ENCODE assay signal across 11 cellular contexts in the genomic region with DNA sequence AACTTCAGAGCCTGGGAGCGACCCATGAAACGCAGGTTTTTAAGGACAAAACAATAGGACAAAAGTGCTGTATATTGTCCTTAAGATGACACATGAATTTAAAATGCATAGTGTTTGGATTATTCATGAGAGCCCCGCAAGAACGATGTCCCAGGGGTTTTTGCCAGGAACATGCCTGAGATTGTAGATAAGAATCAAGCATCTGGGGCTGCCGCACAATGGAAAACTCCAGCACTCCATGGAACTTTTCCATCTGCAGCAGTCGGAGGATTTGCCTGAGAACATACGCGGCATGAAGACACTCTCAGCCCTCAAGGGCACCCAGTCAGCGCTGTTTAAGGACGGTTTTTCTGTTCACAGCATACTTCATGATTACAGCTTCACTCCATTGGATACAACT. TPM values are rescaled to one million over a fixed set of nuclear protein-coding genes. Genes with fewer than 3 reads are reported as not detected.
DNase-seq lines count a peak whose midpoint lies in the region; ATAC-seq and TF ChIP-seq lines count a peak whose summit lies in the region.
"Had no signal": no experiment of that assay in that cellular context is flagged by ENCODE, and none has a peak within 500 bp of the region (broad histone marks: within the 10 kb centered on the region; RNA-seq: fewer than 3 reads in every experiment).

No MANE protein-coding gene starts in this region.

- H3K4me3 ChIP-seq in fibroblast of villous mesenchyme (ENCODE audit: low read depth, low read length) (no peak overlapping the region), skeletal muscle cell (ENCODE audit: low read depth, low read length) (no peak overlapping the region)

- H3K27me3 Mint-ChIP-seq in activated naive CD8-positive, alpha-beta T cell treated with anti-CD3 and anti-CD28 coated beads, Interleukin-2, amount 50 U/mL, for 24 hours, result peaks cover 42% of the 10 kb centered on the region

- no peaks in the 10 kb centered on the region for H3K36me3 Mint-ChIP-seq in activated naive CD8-positive, alpha-beta T cell treated with anti-CD3 and anti-CD28 coated beads, Interleukin-2, amount 50 U/mL, for 24 hours (ENCODE audit: low read depth)
- H3K36me3 Mint-ChIP-seq: CD8-positive, alpha-beta T cell; natural killer cell treated with Interleukin-12 subunit alpha and Interleukin-12 subunit beta and Interleukin-15 and Interleukin-18, amount 100 ng/mL, for 72 hours had no signal

- peak; percentile 14 for DNase-seq in ELF-1 (ENCODE audit: low read depth, low spot score)
- DNase-seq in fibroblast of villous mesenchyme (ENCODE audit: low read depth), result peak; percentile 84
- peak; percentile 63 for DNase-seq in skeletal muscle cell (ENCODE audit: low read depth)
- DNase-seq in NCI-H82 (lab: John Stamatoyannopoulos, UW), result no peak
- no peak for DNase-seq in stimulated activated CD4-positive, alpha-beta T cell treated with anti-CD3 and anti-CD28 coated beads, Interleukin-4, amount 100 ng/mL, for 1 hour
- DNase-seq in activated naive CD8-positive, alpha-beta T cell treated with anti-CD3 and anti-CD28 coated beads, Interleukin-2, amount 50 U/mL, for 24 hours, result no peak
- DNase-seq: CD8-positive, alpha-beta T cell; NCI-H345 had no signal

- ATAC-seq in GM19463 (IDR thresholded peaks at IDR 0.05; ENCODE audit: unreplicated experiment), result no peak
- ATAC-seq in activated naive CD8-positive, alpha-beta T cell treated with anti-CD3 and anti-CD28 coated beads, Interleukin-2, amount 50 U/mL, for 24 hours, result no peak
- ATAC-seq: CD8-positive, alpha-beta T cell; natural killer cell treated with Interleukin-12 subunit alpha and Interleukin-12 subunit beta and Interleukin-15 and Interleukin-18, amount 100 ng/mL, for 72 hours had no signal

- H3K4me1 Mint-ChIP-seq in activated naive CD8-positive, alpha-beta T cell treated with anti-CD3 and anti-CD28 coated beads, Interleukin-2, amount 50 U/mL, for 24 hours, result peaks cover 6% of the 10 kb centered on the region

- no peak overlapping the region for H3K4me3 Mint-ChIP-seq in activated naive CD8-positive, alpha-beta T cell treated with anti-CD3 and anti-CD28 coated beads, Interleukin-2, amount 50 U/mL, for 24 hours
- H3K4me3 Mint-ChIP-seq: CD8-positive, alpha-beta T cell; natural killer cell treated with Interleukin-12 subunit alpha and Interleukin-12 subunit beta and Interleukin-15 and Interleukin-18, amount 100 ng/mL, for 72 hours had no signal

- TF ChIP-seq CTCF in VCaP (conservative IDR thresholded peaks at IDR 0.05) (no peak), fibroblast of villous mesenchyme (IDR thresholded peaks at IDR 0.05; ENCODE audit: insufficient read depth, low read depth, low read length) (no peak)

- H3K9me3 Mint-ChIP-seq in activated naive CD8-positive, alpha-beta T cell treated with anti-CD3 and anti-CD28 coated beads, Interleukin-2, amount 50 U/mL, for 24 hours, result no peaks in the 10 kb centered on the region
- H3K9me3 Mint-ChIP-seq: CD8-positive, alpha-beta T cell; natural killer cell treated with Interleukin-12 subunit alpha and Interleukin-12 subunit beta and Interleukin-15 and Interleukin-18, amount 100 ng/mL, for 72 hours had no signal

- peak overlapping the region; percentile 73 for H3K27ac ChIP-seq in VCaP

- no peak overlapping the region for H3K27ac Mint-ChIP-seq in activated naive CD8-positive, alpha-beta T cell treated with anti-CD3 and anti-CD28 coated beads, Interleukin-2, amount 50 U/mL, for 24 hours
- H3K27ac Mint-ChIP-seq: CD8-positive, alpha-beta T cell; natural killer cell treated with Interleukin-12 subunit alpha and Interleukin-12 subunit beta and Interleukin-15 and Interleukin-18, amount 100 ng/mL, for 72 hours had no signal

RNA-seq across cellular contexts. Expression of a gene that starts 5.3 kb away (rescaled TPM):
- total RNA-seq in fibroblast of villous mesenchyme, result not detected in 2 replicates
- total RNA-seq: CD8-positive, alpha-beta T cell; natural killer cell treated with Interleukin-12 subunit alpha and Interleukin-12 subunit beta and Interleukin-15 and Interleukin-18, amount 100 ng/mL, for 72 hours had no signal

Comparison
In these comparisons a context has a peak if more than half of its experiments do, and no peak if none do; other contexts are left out.
1. DNase-seq: peak in ELF-1 (single experiment), fibroblast of villous mesenchyme (single experiment) and skeletal muscle cell (single experiment); none in NCI-H82 (single experiment), stimulated activated CD4-positive, alpha-beta T cell treated with anti-CD3 and anti-CD28 coated beads, Interleukin-4, amount 100 ng/mL, for 1 hour (single experiment) and activated naive CD8-positive, alpha-beta T cell treated with anti-CD3 and anti-CD28 coated beads, Interleukin-2, amount 50 U/mL, for 24 hours (single experiment).